ENCODE assay signal across 8 cellular contexts in genomic region chr15:101489633-101490407, GRCh38. TPM values are rescaled to one million over a fixed set of nuclear protein-coding genes. Genes with fewer than 3 reads are reported as not detected.
A peak's percentile ranks its signal among the peaks of the same experiment; 100 is the strongest.
DNase-seq lines count a peak whose midpoint lies in the region; ATAC-seq and TF ChIP-seq lines count a peak whose summit lies in the region.

TSS of gene PCSK6 (minus strand) at chr15:101489707. CDS start at chr15:101489670, 37 bp downstream.

- peaks cover 2% of the 10 kb centered on the region for H3K79me1 ChIP-seq in trophoblast cell (ENCODE audit: low read length)

- H3K4me3 ChIP-seq in SJSA1 = peak within 1 kb of the TSS; percentile 33
- H3K4me3 ChIP-seq in cardiac muscle cell = peak within 1 kb of the TSS; percentile 35
- H3K4me3 ChIP-seq in trophoblast cell (ENCODE audit: low read depth, low read length) = peak within 1 kb of the TSS; percentile 71

- WGBS in trophoblast cell (ENCODE audit: extremely low coverage, insufficient coverage, insufficient read length) = no CpG with 5 or more reads among the region's 103 CpGs

- DNase-seq in DMS53 (lab: John Stamatoyannopoulos, UW) (peak; percentile 72), DMS53 treated with DMSO at 0.1 percent for 48 hours (lab: John Stamatoyannopoulos, UW; ENCODE audit: unreplicated experiment) (no peak), SJSA1 (ENCODE audit: low read depth in 1 of 2, low spot score in 2 of 2) (no peak), cardiac muscle cell (ENCODE audit: low read depth in 1 of 2, low spot score in 1 of 2) (peak; percentile 28 to 63), trophoblast cell (peak; percentile 20 to 64), GDM1 (lab: John Stamatoyannopoulos, UW) (no peak)

- ATAC-seq in HG03457 (IDR thresholded peaks at IDR 0.05; ENCODE audit: unreplicated experiment) = no peak
- no peak for ATAC-seq in GM18909 (IDR thresholded peaks at IDR 0.05; ENCODE audit: poor library complexity, unreplicated experiment)

- H3K18ac ChIP-seq in trophoblast cell (ENCODE audit: low read length) = no peak within 1 kb of the TSS

- H2BK120ac ChIP-seq in trophoblast cell (ENCODE audit: insufficient read depth, low read length, poor library complexity) = peak within 1 kb of the TSS; percentile 40

- H3K4ac ChIP-seq in trophoblast cell (ENCODE audit: low read depth, low read length) = no peak within 1 kb of the TSS

- H3K4me2 ChIP-seq in trophoblast cell (ENCODE audit: low read length) = peak within 1 kb of the TSS; percentile 83

- peak within 1 kb of the TSS; percentile 60 for H4K8ac ChIP-seq in trophoblast cell (ENCODE audit: low read depth, low read length)

- H3K9ac ChIP-seq in trophoblast cell (ENCODE audit: low read length) = no peak within 1 kb of the TSS

- H2BK5ac ChIP-seq in trophoblast cell (ENCODE audit: low read depth, low read length, poor library complexity) = no peak within 1 kb of the TSS

- H4K91ac ChIP-seq in trophoblast cell (ENCODE audit: low read depth, low read length) = peak within 1 kb of the TSS; percentile 61

- no peak within 1 kb of the TSS for H2AK5ac ChIP-seq in trophoblast cell (ENCODE audit: low read length)

- H2BK12ac ChIP-seq in trophoblast cell (ENCODE audit: low read length) = peak within 1 kb of the TSS; percentile 45

- H3K14ac ChIP-seq in trophoblast cell (ENCODE audit: low read length) = peak within 1 kb of the TSS; percentile 62

- H3K4me1 ChIP-seq in SJSA1 (replicated peaks) = peaks cover 7% of the 10 kb centered on the region; the same call in 1 of the 2 replicates
- no peaks in the 10 kb centered on the region for H3K4me1 ChIP-seq in cardiac muscle cell (ENCODE audit: low read depth)
- peaks cover 3 to 4% of the 10 kb centered on the region in 2 experiments for H3K4me1 ChIP-seq in trophoblast cell (ENCODE audit: control insufficient read depth in 1 of 2, insufficient read depth in 2 of 2, low read length in 2 of 2)

- no peaks in the 10 kb centered on the region for H3K36me3 ChIP-seq in SJSA1
- no peaks in the 10 kb centered on the region for H3K36me3 ChIP-seq in cardiac muscle cell
- H3K36me3 ChIP-seq in trophoblast cell (ENCODE audit: control insufficient read depth in 1 of 2, insufficient read depth in 2 of 2, low read length in 2 of 2) = no peaks in the 10 kb centered on the region

- H3K9me3 ChIP-seq in SJSA1 (replicated peaks) (no peaks in the 10 kb centered on the region), cardiac muscle cell (ENCODE audit: low read depth) (no peaks in the 10 kb centered on the region), trophoblast cell (ENCODE audit: insufficient read depth, low read depth, low read length) (peaks cover 10% of the 10 kb centered on the region)

- no peak for TF ChIP-seq CTCF in cardiac muscle cell (IDR thresholded peaks at IDR 0.05; ENCODE audit: low read depth, low read length)

- H3K27me3 ChIP-seq in SJSA1 (replicated peaks) (peaks cover 28% of the 10 kb centered on the region), cardiac muscle cell (peaks cover 41% of the 10 kb centered on the region), trophoblast cell (ENCODE audit: insufficient read depth, low read length) (peaks cover 8% of the 10 kb centered on the region)

- peak within 1 kb of the TSS; percentile 55 for H4K12ac ChIP-seq in trophoblast cell (ENCODE audit: low read depth, low read length)

- H3K23ac ChIP-seq in trophoblast cell (ENCODE audit: low read length) = no peak within 1 kb of the TSS

- no peak within 1 kb of the TSS for H3K27ac ChIP-seq in SJSA1
- H3K27ac ChIP-seq in cardiac muscle cell = no peak within 1 kb of the TSS
- H3K27ac ChIP-seq in trophoblast cell (ENCODE audit: low read depth, low read length) = no peak within 1 kb of the TSS

- peak within 1 kb of the TSS; percentile 47 for H2AFZ ChIP-seq in trophoblast cell (ENCODE audit: insufficient read depth, low read length, poor library complexity)

- no peaks in the 10 kb centered on the region for H3K79me2 ChIP-seq in trophoblast cell (ENCODE audit: control insufficient read depth, insufficient read depth, low read length, poor library complexity)

RNA-seq across cellular contexts. Expression of gene PCSK6, which starts in this region (rescaled TPM):
- total RNA-seq in SJSA1 (2014; rRNA removed; shearing (Covaris generic)) = 0.44 and 1.7 TPM in 2 replicates
- 6.4 and 6.6 TPM in 2 replicates for total RNA-seq in cardiac muscle cell
- polyA plus RNA-seq in cardiac muscle cell = 4.8 and 8.1 TPM in 2 replicates
- polyA plus RNA-seq in trophoblast cell (2013) = 9.3 and 10.2 TPM in 2 replicates

Comparison
In these comparisons a context has a peak if more than half of its experiments do, and no peak if none do; other contexts are left out.
1. DNase-seq: peak in DMS53 (single experiment), cardiac muscle cell (2 of 2) and trophoblast cell (2 of 2); none in DMS53 treated with DMSO at 0.1 percent for 48 hours (single experiment), SJSA1 (0 of 2) and GDM1 (single experiment).
2. Peak in every context shown above with its lines, with median percentiles within 50 percentile points of each other: H3K4me3 ChIP-seq.